In genomic region chr6:43471399-43471798, GRCh38 we compare ENCODE assay signal across 26 cellular contexts. TPM values are rescaled to one million over a fixed set of nuclear protein-coding genes. Genes with fewer than 3 reads are reported as not detected.
DNase-seq lines count a peak whose midpoint lies in the region; ATAC-seq, FAIRE-seq and TF ChIP-seq lines count a peak whose summit lies in the region.
"Had no signal": no experiment of that assay in that cellular context is flagged by ENCODE, and none has a peak within 500 bp of the region (broad histone marks: within the 10 kb centered on the region; RNA-seq: fewer than 3 reads in every experiment).

No MANE protein-coding gene starts in this region.

- H3K27me3 ChIP-seq in HepG2 (ENCODE audit: control insufficient read depth in 1 of 2, insufficient read depth in 2 of 2, low read length in 2 of 2), result peaks cover 0 to 17% of the 10 kb centered on the region in 2 experiments; a peak in 2 of 5 replicates
- H3K27me3 ChIP-seq: BLaER1 treated with 17β-estradiol and CSF1 and Interleukin-3, amounts not matched to agents 10 nM and 100 nM; SJSA1 had no signal

- TF ChIP-seq EP300 in HepG2 (IDR thresholded peaks at IDR 0.05; ENCODE audit: low read depth in 2 of 2, low read length in 2 of 2) (no peak), HepG2 (CRISPR knock-in tag; IDR thresholded peaks at IDR 0.05; ENCODE audit: borderline replicate concordance) (no peak)

- no peaks in the 10 kb centered on the region for H3K9me3 ChIP-seq in HEK293 (ENCODE audit: control insufficient read depth, insufficient read depth, low read depth, low read length)
- H3K9me3 ChIP-seq in HepG2 (ENCODE audit: low read length), result no peaks in the 10 kb centered on the region
- H3K9me3 ChIP-seq: BLaER1 treated with 17β-estradiol and CSF1 and Interleukin-3, amounts not matched to agents 10 nM and 100 nM; Caco-2; SJSA1 had no signal

- 0 out of 3 replicates have a peak, but pooled peaks have one; percentile 16 for ATAC-seq in HepG2

- H3K4me3 ChIP-seq in HEK293 (ENCODE audit: low read depth, low read length) (no peak overlapping the region), HepG2 (replicated peaks in 1 of 3; ENCODE audit: insufficient read depth in 1 of 3, low read depth in 2 of 3, low read length in 3 of 3) (no peak overlapping the region)
- H3K4me3 ChIP-seq: BLaER1 treated with 17β-estradiol and CSF1 and Interleukin-3, amounts not matched to agents 10 nM and 100 nM; GM23248; SJSA1 had no signal

- H3K79me2 ChIP-seq in HepG2 (ENCODE audit: insufficient read depth, low read length), result no peaks in the 10 kb centered on the region

- WGBS in HepG2 (ENCODE audit: low lambda C conversion rate), result 0% methylated on average over 1 of the region's 1 CpG

- H2AFZ ChIP-seq in HepG2 (ENCODE audit: low read length), result no peak overlapping the region
- H2AFZ ChIP-seq: GM23248 had no signal

- CTCF ChIA-PET in HEK293 (lab: Yijun Ruan, JAX), result interaction anchor here (0.5 kb wide), 1 partner anchor 39 kb away, joined by 4 read pairs; no protein-coding TSS in a partner anchor
- CTCF ChIA-PET in HepG2 (lab: Yijun Ruan, JAX; ENCODE audit: low intra/inter-chr PET ratio, low total read pairs), result no interaction called here

- no peak overlapping the region for H3K4me2 ChIP-seq in HepG2 (ENCODE audit: low read depth, low read length)

- TF ChIP-seq CTCF in C4-2B (conservative IDR thresholded peaks at IDR 0.05) (no peak), HEK293 (tag by site-specific recombination; IDR thresholded peaks at IDR 0.05) (no peak), VCaP (conservative IDR thresholded peaks at IDR 0.05) (no peak), HepG2 (CRISPR knock-in tag; IDR thresholded peaks at IDR 0.05) (no peak)

- intact Hi-C loops in HepG2 (cut with micrococcal nuclease; ENCODE audit: unreplicated experiment), result no loop called here

- POLR2A ChIA-PET in HEK293 (lab: Yijun Ruan, JAX) (interaction anchor here (0.7 to 1.3 kb wide), 2 partner anchors 22 to 102 kb away, joined by 3 to 4 read pairs; partner anchors contain the start of gene ZNF318), HepG2 (lab: Yijun Ruan, JAX) (interaction anchor here (1.3 kb wide), 1 partner anchor 34 kb away, joined by 4 read pairs; no protein-coding TSS in a partner anchor)

- DNase-seq in HepG2 (ENCODE audit: low spot score) (no peak), retina (no peak), NCI-H2081 (lab: John Stamatoyannopoulos, UW) (no peak)
- DNase-seq in activated T-cell treated with anti-CD3 and anti-CD28 coated beads, Interleukin-2, amount 50 U/mL, for 48 hours, result no peak
- DNase-seq: Caco-2; CD4-positive, alpha-beta memory T cell; DMS79 treated with DMSO at 0.1 percent for 48 hours; GM23248; H9; Karpas-422; NCI-H1092 treated with DMSO at 0.1 percent for 48 hours; NCI-H1436; NCI-H187; NCI-H2107; NCI-H446 treated with DMSO at 0.1 percent for 48 hours; NCI-H526; NCI-H82; NK-92 treated with Interleukin-12 subunit alpha and Interleukin-12 subunit beta, amount 100 ng/mL, for 24 hours; Right ventricle myocardium superior; RPMI8226 had no signal

- no peaks in the 10 kb centered on the region for H4K20me1 ChIP-seq in HepG2 (ENCODE audit: insufficient read depth, low read length)
- H4K20me1 ChIP-seq: BLaER1 treated with 17β-estradiol and CSF1 and Interleukin-3, amounts not matched to agents 10 nM and 100 nM had no signal

- no peak for FAIRE-seq in HepG2 (lab: Jason Lieb, UNC)
- FAIRE-seq: A204.1 had no signal

- no peaks in the 10 kb centered on the region for H3K36me3 ChIP-seq in HEK293 (ENCODE audit: control insufficient read depth in 2 of 2, insufficient read depth in 1 of 2, low read length in 2 of 2)
- no peaks in the 10 kb centered on the region for H3K36me3 ChIP-seq in HepG2 (replicated peaks in 1 of 2; ENCODE audit: control insufficient read depth in 1 of 2, insufficient read depth in 2 of 2, low read length in 2 of 2)
- H3K36me3 ChIP-seq: BLaER1 treated with 17β-estradiol and CSF1 and Interleukin-3, amounts not matched to agents 10 nM and 100 nM; SJSA1 had no signal

- H3K4me1 ChIP-seq in HEK293 (ENCODE audit: control insufficient read depth, insufficient read depth, low read length) (peaks cover 5% of the 10 kb centered on the region; the same call in 1 of the 2 replicates), HepG2 (ENCODE audit: insufficient read depth, low read length) (no peaks in the 10 kb centered on the region; the same call in 1 of the 2 replicates)
- H3K4me1 ChIP-seq: SJSA1 had no signal

- no peak for TF ChIP-seq RAD21 in HepG2 (CRISPR knock-in tag; IDR thresholded peaks at IDR 0.05)

- no peak overlapping the region for H3K9ac ChIP-seq in HepG2 (ENCODE audit: insufficient read depth, low read depth, low read length)
- H3K9ac ChIP-seq: BLaER1 treated with 17β-estradiol and CSF1 and Interleukin-3, amounts not matched to agents 10 nM and 100 nM; GM23248 had no signal

- no peak for TF ChIP-seq POLR2A in HepG2 (IDR thresholded peaks at IDR 0.05; ENCODE audit: insufficient read depth in 1 of 2, low read depth in 2 of 2, low read length in 2 of 2)

- in situ Hi-C loops in HepG2 (cut with HindIII; ENCODE audit: extremely low pct_ligation_motif_present, low pct_unique_long_range_greater_than_20kb), result no loop called here

- peak overlapping the region; percentile 29 for H3K27ac ChIP-seq in C4-2B
- no peak overlapping the region for H3K27ac ChIP-seq in HEK293 (ENCODE audit: extremely low read depth, low read depth, low read length)
- peak overlapping the region; percentile 33 for H3K27ac ChIP-seq in VCaP
- no peak overlapping the region for H3K27ac ChIP-seq in HepG2 (ENCODE audit: extremely low read length, insufficient read depth, low read length)
- H3K27ac ChIP-seq: BLaER1 treated with 17β-estradiol and CSF1 and Interleukin-3, amounts not matched to agents 10 nM and 100 nM; GM23248; SJSA1 had no signal

- no TSS peak for BruUV-seq in HepG2 (replicated peaks; lab: Mats Ljungman, UMichigan)

RNA-seq across cellular contexts. Expression of gene TJAP1, which starts 6.0 kb away (rescaled TPM):
- total RNA-seq in HepG2 (2016; rRNA removed; fragmentation: Illumina TruSeq; extraction: Trizol), result 10.2 and 15.7 TPM in 2 replicates
- total RNA-seq in HepG2 (2016; cell fraction: cytosol; rRNA removed; fragmentation: Illumina TruSeq; extraction: Trizol; ENCODE audit: low read depth), result 6.4 and 7.2 TPM in 2 replicates
- total RNA-seq in HepG2 (2016; cell fraction: insoluble cytoplasmic fraction; rRNA removed; fragmentation: Illumina TruSeq; extraction: Trizol), result 12.5 and 16.8 TPM in 2 replicates
- total RNA-seq in HepG2 (2016; cell fraction: membrane; rRNA removed; fragmentation: Illumina TruSeq; extraction: Trizol), result 7.9 and 8.5 TPM in 2 replicates
- total RNA-seq in HepG2 (2016; cell fraction: nucleus; rRNA removed; fragmentation: Illumina TruSeq; extraction: Trizol), result 22.6 and 23.5 TPM in 2 replicates
- 41.6 and 48.3 TPM in 2 replicates for polyA plus RNA-seq in HepG2 (2011; rRNA removed)
- polyA plus RNA-seq in HepG2 (2011; cell fraction: cytosol; rRNA removed), result 19.2 and 22.0 TPM in 2 replicates
- polyA plus RNA-seq in HepG2 (2011; cell fraction: nucleus; rRNA removed), result 220 TPM in 2 replicates
- 27.3 and 28.6 TPM in 2 replicates for polyA plus RNA-seq in HepG2 (2012)
- 2.1 and 2.3 TPM in 2 replicates for polyA plus RNA-seq in HepG2 (2016; cell fraction: cytosol; fragmentation: Illumina TruSeq; extraction: Trizol; ENCODE audit: low read depth)
- 13.6 and 18.5 TPM in 2 replicates for polyA plus RNA-seq in HepG2 (2016; cell fraction: insoluble cytoplasmic fraction; fragmentation: Illumina TruSeq; extraction: Trizol; ENCODE audit: low read depth)
- polyA plus RNA-seq in HepG2 (2016; cell fraction: membrane; fragmentation: Illumina TruSeq; extraction: Trizol; ENCODE audit: low read depth), result 6.4 and 6.8 TPM in 2 replicates
- 89.6 and 90.5 TPM in 2 replicates for polyA plus RNA-seq in HepG2 (2016; cell fraction: nucleus; fragmentation: Illumina TruSeq; extraction: Trizol; ENCODE audit: insufficient read depth, low read depth)
- 17.3 and 27.1 TPM in 2 replicates for polyA minus RNA-seq in HepG2 (2011; rRNA and poly(A)+ RNA removed; ENCODE audit: low replicate concordance)
- polyA minus RNA-seq in HepG2 (2011; cell fraction: cytosol; rRNA and poly(A)+ RNA removed), result 9.3 and 9.7 TPM in 2 replicates
- polyA minus RNA-seq in HepG2 (2011; cell fraction: nucleus; rRNA and poly(A)+ RNA removed), result 38.8 and 46.0 TPM in 2 replicates

RNA-seq across cellular contexts. Expression of gene DLK2, which starts 16.1 kb away (rescaled TPM):
- total RNA-seq in HepG2 (2016; rRNA removed; fragmentation: Illumina TruSeq; extraction: Trizol), result 0.74 and 1.2 TPM in 2 replicates
- total RNA-seq in HepG2 (2016; cell fraction: cytosol; rRNA removed; fragmentation: Illumina TruSeq; extraction: Trizol; ENCODE audit: low read depth), result 0.62 and 0.81 TPM in 2 replicates
- 1.1 and 1.4 TPM in 2 replicates for total RNA-seq in HepG2 (2016; cell fraction: insoluble cytoplasmic fraction; rRNA removed; fragmentation: Illumina TruSeq; extraction: Trizol)
- total RNA-seq in HepG2 (2016; cell fraction: membrane; rRNA removed; fragmentation: Illumina TruSeq; extraction: Trizol), result 0.71 and 1.7 TPM in 2 replicates
- 0.81 TPM in 2 replicates for total RNA-seq in HepG2 (2016; cell fraction: nucleus; rRNA removed; fragmentation: Illumina TruSeq; extraction: Trizol)
- polyA plus RNA-seq in HepG2 (2011; rRNA removed), result 3.8 and 5.9 TPM in 2 replicates
- 5.4 and 6.3 TPM in 2 replicates for polyA plus RNA-seq in HepG2 (2011; cell fraction: cytosol; rRNA removed)
- polyA plus RNA-seq in HepG2 (2011; cell fraction: nucleus; rRNA removed), result 5.7 and 8.0 TPM in 2 replicates
- 3.9 and 4.0 TPM in 2 replicates for polyA plus RNA-seq in HepG2 (2012)
- polyA plus RNA-seq in HepG2 (2016; cell fraction: cytosol; fragmentation: Illumina TruSeq; extraction: Trizol; ENCODE audit: low read depth), result 1.2 TPM in 2 replicates
- polyA plus RNA-seq in HepG2 (2016; cell fraction: insoluble cytoplasmic fraction; fragmentation: Illumina TruSeq; extraction: Trizol; ENCODE audit: low read depth), result 0.61 and 0.65 TPM in 2 replicates
- polyA plus RNA-seq in HepG2 (2016; cell fraction: membrane; fragmentation: Illumina TruSeq; extraction: Trizol; ENCODE audit: low read depth), result 1.1 and 2.0 TPM in 2 replicates
- 1.5 and 2.0 TPM in 2 replicates for polyA plus RNA-seq in HepG2 (2016; cell fraction: nucleus; fragmentation: Illumina TruSeq; extraction: Trizol; ENCODE audit: insufficient read depth, low read depth)
- 2.9 and 10.0 TPM in 2 replicates for polyA minus RNA-seq in HepG2 (2011; rRNA and poly(A)+ RNA removed; ENCODE audit: low replicate concordance)
- 2.9 and 3.3 TPM in 2 replicates for polyA minus RNA-seq in HepG2 (2011; cell fraction: cytosol; rRNA and poly(A)+ RNA removed)
- polyA minus RNA-seq in HepG2 (2011; cell fraction: nucleus; rRNA and poly(A)+ RNA removed), result 1.7 TPM in 2 replicates

RNA-seq across cellular contexts. Expression of gene LRRC73, which starts 38.7 kb away (rescaled TPM):
- total RNA-seq in HepG2 (2016; rRNA removed; fragmentation: Illumina TruSeq; extraction: Trizol), result 0.11 and 0.17 TPM in 2 replicates
- 0.20 TPM in 1 of 2 replicates, not detected in the other for total RNA-seq in HepG2 (2016; cell fraction: cytosol; rRNA removed; fragmentation: Illumina TruSeq; extraction: Trizol; ENCODE audit: low read depth)
- total RNA-seq in HepG2 (2016; cell fraction: insoluble cytoplasmic fraction; rRNA removed; fragmentation: Illumina TruSeq; extraction: Trizol), result 0.16 and 0.22 TPM in 2 replicates
- total RNA-seq in HepG2 (2016; cell fraction: membrane; rRNA removed; fragmentation: Illumina TruSeq; extraction: Trizol), result 0.25 and 0.45 TPM in 2 replicates
- 0.28 TPM in 1 of 2 replicates, not detected in the other for total RNA-seq in HepG2 (2016; cell fraction: nucleus; rRNA removed; fragmentation: Illumina TruSeq; extraction: Trizol)
- polyA plus RNA-seq in HepG2 (2011; rRNA removed), result 0.08 and 0.12 TPM in 2 replicates
- 0.05 and 0.11 TPM in 2 replicates for polyA plus RNA-seq in HepG2 (2011; cell fraction: cytosol; rRNA removed)
- 0.28 and 0.39 TPM in 2 replicates for polyA plus RNA-seq in HepG2 (2011; cell fraction: nucleus; rRNA removed)
- 0.12 and 0.17 TPM in 2 replicates for polyA plus RNA-seq in HepG2 (2012)
- 0.10 and 0.14 TPM in 2 replicates for polyA plus RNA-seq in HepG2 (2016; cell fraction: cytosol; fragmentation: Illumina TruSeq; extraction: Trizol; ENCODE audit: low read depth)
- 0.19 and 0.41 TPM in 2 replicates for polyA plus RNA-seq in HepG2 (2016; cell fraction: insoluble cytoplasmic fraction; fragmentation: Illumina TruSeq; extraction: Trizol; ENCODE audit: low read depth)
- 0.17 and 0.19 TPM in 2 replicates for polyA plus RNA-seq in HepG2 (2016; cell fraction: membrane; fragmentation: Illumina TruSeq; extraction: Trizol; ENCODE audit: low read depth)
- not detected in 2 replicates for polyA plus RNA-seq in HepG2 (2016; cell fraction: nucleus; fragmentation: Illumina TruSeq; extraction: Trizol; ENCODE audit: insufficient read depth, low read depth)
- polyA minus RNA-seq in HepG2 (2011; rRNA and poly(A)+ RNA removed; ENCODE audit: low replicate concordance), result 0.06 and 0.09 TPM in 2 replicates
- not detected in 2 replicates for polyA minus RNA-seq in HepG2 (2011; cell fraction: cytosol; rRNA and poly(A)+ RNA removed)
- polyA minus RNA-seq in HepG2 (2011; cell fraction: nucleus; rRNA and poly(A)+ RNA removed), result 0.50 and 0.77 TPM in 2 replicates
- total RNA-seq: SJSA1 had no signal
- polyA plus RNA-seq: CD4-positive, alpha-beta memory T cell had no signal

RNA-seq across cellular contexts. Expression of gene ABCC10, which starts 44.1 kb away (rescaled TPM):
- total RNA-seq in HepG2 (2016; rRNA removed; fragmentation: Illumina TruSeq; extraction: Trizol), result 11.2 and 24.3 TPM in 2 replicates
- total RNA-seq in HepG2 (2016; cell fraction: cytosol; rRNA removed; fragmentation: Illumina TruSeq; extraction: Trizol; ENCODE audit: low read depth), result 3.0 and 3.3 TPM in 2 replicates
- total RNA-seq in HepG2 (2016; cell fraction: insoluble cytoplasmic fraction; rRNA removed; fragmentation: Illumina TruSeq; extraction: Trizol), result 8.8 and 26.6 TPM in 2 replicates
- total RNA-seq in HepG2 (2016; cell fraction: membrane; rRNA removed; fragmentation: Illumina TruSeq; extraction: Trizol), result 6.5 and 8.3 TPM in 2 replicates
- 31.0 and 40.1 TPM in 2 replicates for total RNA-seq in HepG2 (2016; cell fraction: nucleus; rRNA removed; fragmentation: Illumina TruSeq; extraction: Trizol)
- polyA plus RNA-seq in HepG2 (2011; rRNA removed), result 16.0 and 24.1 TPM in 2 replicates
- polyA plus RNA-seq in HepG2 (2011; cell fraction: cytosol; rRNA removed), result 11.8 and 12.5 TPM in 2 replicates
- polyA plus RNA-seq in HepG2 (2011; cell fraction: nucleus; rRNA removed), result 91.9 and 94.6 TPM in 2 replicates
- 11.7 and 19.9 TPM in 2 replicates for polyA plus RNA-seq in HepG2 (2012)
- polyA plus RNA-seq in HepG2 (2016; cell fraction: cytosol; fragmentation: Illumina TruSeq; extraction: Trizol; ENCODE audit: low read depth), result 3.1 and 3.3 TPM in 2 replicates
- 5.9 and 7.7 TPM in 2 replicates for polyA plus RNA-seq in HepG2 (2016; cell fraction: insoluble cytoplasmic fraction; fragmentation: Illumina TruSeq; extraction: Trizol; ENCODE audit: low read depth)
- 3.2 and 4.6 TPM in 2 replicates for polyA plus RNA-seq in HepG2 (2016; cell fraction: membrane; fragmentation: Illumina TruSeq; extraction: Trizol; ENCODE audit: low read depth)
- polyA plus RNA-seq in HepG2 (2016; cell fraction: nucleus; fragmentation: Illumina TruSeq; extraction: Trizol; ENCODE audit: insufficient read depth, low read depth), result 59.5 and 67.0 TPM in 2 replicates
- polyA minus RNA-seq in HepG2 (2011; rRNA and poly(A)+ RNA removed; ENCODE audit: low replicate concordance), result 17.7 and 40.9 TPM in 2 replicates
- 14.1 and 14.5 TPM in 2 replicates for polyA minus RNA-seq in HepG2 (2011; cell fraction: cytosol; rRNA and poly(A)+ RNA removed)
- 36.8 and 38.7 TPM in 2 replicates for polyA minus RNA-seq in HepG2 (2011; cell fraction: nucleus; rRNA and poly(A)+ RNA removed)

RNA-seq across cellular contexts. Expression of gene YIPF3, which starts 45.3 kb away (rescaled TPM):
- total RNA-seq in HepG2 (2016; rRNA removed; fragmentation: Illumina TruSeq; extraction: Trizol), result 51.2 and 107 TPM in 2 replicates
- 19.3 and 20.8 TPM in 2 replicates for total RNA-seq in HepG2 (2016; cell fraction: cytosol; rRNA removed; fragmentation: Illumina TruSeq; extraction: Trizol; ENCODE audit: low read depth)
- 52.6 and 108 TPM in 2 replicates for total RNA-seq in HepG2 (2016; cell fraction: insoluble cytoplasmic fraction; rRNA removed; fragmentation: Illumina TruSeq; extraction: Trizol)
- 31.6 and 33.9 TPM in 2 replicates for total RNA-seq in HepG2 (2016; cell fraction: membrane; rRNA removed; fragmentation: Illumina TruSeq; extraction: Trizol)
- total RNA-seq in HepG2 (2016; cell fraction: nucleus; rRNA removed; fragmentation: Illumina TruSeq; extraction: Trizol), result 73.3 and 83.7 TPM in 2 replicates
- polyA plus RNA-seq in HepG2 (2011; rRNA removed), result 206 and 248 TPM in 2 replicates
- polyA plus RNA-seq in HepG2 (2011; cell fraction: cytosol; rRNA removed), result 157 and 165 TPM in 2 replicates
- polyA plus RNA-seq in HepG2 (2011; cell fraction: nucleus; rRNA removed), result 258 and 264 TPM in 2 replicates
- 74.4 and 84.6 TPM in 2 replicates for polyA plus RNA-seq in HepG2 (2012)
- 20.5 and 25.2 TPM in 2 replicates for polyA plus RNA-seq in HepG2 (2016; cell fraction: cytosol; fragmentation: Illumina TruSeq; extraction: Trizol; ENCODE audit: low read depth)
- polyA plus RNA-seq in HepG2 (2016; cell fraction: insoluble cytoplasmic fraction; fragmentation: Illumina TruSeq; extraction: Trizol; ENCODE audit: low read depth), result 66.6 and 70.3 TPM in 2 replicates
- 36.5 and 37.7 TPM in 2 replicates for polyA plus RNA-seq in HepG2 (2016; cell fraction: membrane; fragmentation: Illumina TruSeq; extraction: Trizol; ENCODE audit: low read depth)
- polyA plus RNA-seq in HepG2 (2016; cell fraction: nucleus; fragmentation: Illumina TruSeq; extraction: Trizol; ENCODE audit: insufficient read depth, low read depth), result 171 and 181 TPM in 2 replicates
- 223 and 558 TPM in 2 replicates for polyA minus RNA-seq in HepG2 (2011; rRNA and poly(A)+ RNA removed; ENCODE audit: low replicate concordance)
- polyA minus RNA-seq in HepG2 (2011; cell fraction: cytosol; rRNA and poly(A)+ RNA removed), result 65.6 and 67.3 TPM in 2 replicates
- polyA minus RNA-seq in HepG2 (2011; cell fraction: nucleus; rRNA and poly(A)+ RNA removed), result 65.1 and 74.2 TPM in 2 replicates

Comparison
In these comparisons a context has a peak if more than half of its experiments do, and no peak if none do; other contexts are left out.
1. H3K27ac ChIP-seq: peak in C4-2B (single experiment) and VCaP (single experiment); none in HEK293 (single experiment) and HepG2 (single experiment).